Comparison of ENCODE assay signal across 14 cellular contexts in genomic region chr14:64409509-64409908, GRCh38. TPM values are rescaled to one million over a fixed set of nuclear protein-coding genes. Genes with fewer than 3 reads are reported as not detected.
A peak's percentile ranks its signal among the peaks of the same experiment; 100 is the strongest.
DNase-seq lines count a peak whose midpoint lies in the region; ATAC-seq and TF ChIP-seq lines count a peak whose summit lies in the region.
"Had no signal": no experiment of that assay in that cellular context is flagged by ENCODE, and none has a peak within 500 bp of the region (broad histone marks: within the 10 kb centered on the region; RNA-seq: fewer than 3 reads in every experiment).

No MANE protein-coding gene starts in this region.

- no TSS peak for BruUV-seq in PC-9 (replicated peaks; lab: Mats Ljungman, UMichigan)

- no peak overlapping the region for H2AFZ ChIP-seq in GM23338
- no peak overlapping the region for H2AFZ ChIP-seq in PC-9
- no peak overlapping the region for H2AFZ ChIP-seq in neural progenitor cell (replicated peaks)

- H3K9me2 ChIP-seq in GM23338 (ENCODE audit: insufficient read depth) (no peaks in the 10 kb centered on the region), PC-9 (ENCODE audit: insufficient read depth) (no peaks in the 10 kb centered on the region)

- peak; percentile 44 for ATAC-seq in GM18867 (IDR thresholded peaks at IDR 0.05; ENCODE audit: unreplicated experiment)
- no peak for ATAC-seq in GM23338
- ATAC-seq: left ventricle myocardium superior had no signal

- H3K4me1 Mint-ChIP-seq in GM23338, result peaks cover 15% of the 10 kb centered on the region; the same call in 2 of the 3 replicates
- peaks cover 3% of the 10 kb centered on the region for H3K4me1 Mint-ChIP-seq in neural progenitor cell

- H3K36me3 Mint-ChIP-seq in GM23338 (ENCODE audit: low read depth), result peaks cover 69% of the 10 kb centered on the region
- H3K36me3 Mint-ChIP-seq in neural progenitor cell, result peaks cover 10% of the 10 kb centered on the region

- H3K27ac ChIP-seq in GM23338 (ENCODE audit: low read depth) (peak overlapping the region; percentile 37), PC-9 (peak overlapping the region; percentile 46), neural progenitor cell (peak overlapping the region; percentile 70)
- H3K27ac ChIP-seq: adrenal gland, colonic mucosa, esophagus squamous epithelium had no signal

- no peak overlapping the region for H3K9ac ChIP-seq in neural progenitor cell

- DNase-seq in GM23338 (ENCODE audit: low spot score) (no peak), PC-9 (no peak), neural progenitor cell (ENCODE audit: low spot score) (no peak), COLO668 (lab: John Stamatoyannopoulos, UW; ENCODE audit: unreplicated experiment) (no peak), T-helper 1 cell (no peak), NCI-H1092 treated with DMSO at 0.1 percent for 48 hours (lab: John Stamatoyannopoulos, UW) (no peak)
- DNase-seq: activated CD8-positive, alpha-beta memory T cell treated with anti-CD3 and anti-CD28 coated beads, Interleukin-2, amount 50 U/mL, for 4 hours; colonic mucosa; esophagus squamous epithelium; left ventricle myocardium superior; SIG-M5 had no signal

- H3K27me3 Mint-ChIP-seq in GM23338 (ENCODE audit: insufficient read depth, low read depth, poor library complexity), result no peaks in the 10 kb centered on the region
- peaks cover 2% of the 10 kb centered on the region for H3K27me3 Mint-ChIP-seq in neural progenitor cell (ENCODE audit: insufficient read depth, low read depth)

- TF ChIP-seq CTCF in GM23338 (conservative IDR thresholded peaks at IDR 0.05; ENCODE audit: low read depth in 2 of 2) (no peak), PC-9 (conservative IDR thresholded peaks at IDR 0.05) (no peak), neural progenitor cell (IDR thresholded peaks at IDR 0.05) (no peak)

- H3K4me1 ChIP-seq in GM23338 (ENCODE audit: insufficient read depth) (no peaks in the 10 kb centered on the region), PC-9 (replicated peaks; ENCODE audit: insufficient read depth) (peaks cover 22% of the 10 kb centered on the region), neural progenitor cell (peaks cover 4% of the 10 kb centered on the region)
- H3K4me1 ChIP-seq: adrenal gland, colonic mucosa, esophagus squamous epithelium had no signal

- H3K27me3 ChIP-seq in GM23338 (ENCODE audit: insufficient read depth) (no peaks in the 10 kb centered on the region), PC-9 (ENCODE audit: insufficient read depth, low read depth) (no peaks in the 10 kb centered on the region), neural progenitor cell (no peaks in the 10 kb centered on the region)
- H3K27me3 ChIP-seq: adrenal gland, colonic mucosa, esophagus squamous epithelium had no signal

- POLR2A ChIA-PET in PC-9 (lab: Charles Lee; ENCODE audit: unreplicated experiment), result no interaction called here

- H3K4me3 Mint-ChIP-seq in GM23338 (no peak overlapping the region), neural progenitor cell (no peak overlapping the region)
- H3K4me3 Mint-ChIP-seq: neural crest cell had no signal

- H3K79me2 ChIP-seq in GM23338 (replicated peaks; ENCODE audit: insufficient read depth), result peaks cover 73% of the 10 kb centered on the region
- peaks cover 14% of the 10 kb centered on the region; the same call in 1 of the 2 replicates for H3K79me2 ChIP-seq in PC-9 (ENCODE audit: low read depth)
- H3K79me2 ChIP-seq in neural progenitor cell (ENCODE audit: low read depth), result peaks cover 13% of the 10 kb centered on the region

- CTCF ChIA-PET in PC-9 (lab: Charles Lee), result no interaction called here

- no peak overlapping the region for H3K4me3 ChIP-seq in GM23338
- no peak overlapping the region for H3K4me3 ChIP-seq in PC-9
- no peak overlapping the region for H3K4me3 ChIP-seq in neural progenitor cell
- H3K4me3 ChIP-seq: adrenal gland, colonic mucosa, esophagus squamous epithelium had no signal

- 0 out of 2 replicates have a peak, but pooled peaks cover 7% of the 10 kb centered on the region for H3F3A ChIP-seq in GM23338 (replicated peaks; ENCODE audit: low read depth)
- H3F3A ChIP-seq in PC-9 (ENCODE audit: insufficient read depth, low read depth), result peaks cover 9% of the 10 kb centered on the region
- H3F3A ChIP-seq in neural progenitor cell (ENCODE audit: low read depth), result peaks cover 5% of the 10 kb centered on the region

- H4K20me1 ChIP-seq in GM23338 (replicated peaks; ENCODE audit: insufficient read depth) (peaks cover 38% of the 10 kb centered on the region), PC-9 (ENCODE audit: insufficient read depth) (0 out of 2 replicates have a peak, but pooled peaks cover 4% of the 10 kb centered on the region), neural progenitor cell (ENCODE audit: low read depth) (no peaks in the 10 kb centered on the region)

- H3K9me3 Mint-ChIP-seq in GM23338, result no peaks in the 10 kb centered on the region
- H3K9me3 Mint-ChIP-seq in neural progenitor cell, result no peaks in the 10 kb centered on the region
- H3K9me3 Mint-ChIP-seq: neural crest cell had no signal

- H3K4me2 ChIP-seq in GM23338 (no peak overlapping the region), PC-9 (peak overlapping the region; percentile 11; the same call in 1 of the 2 replicates), neural progenitor cell (no peak overlapping the region)

- intact Hi-C loops in PC-9 (cut with micrococcal nuclease; ENCODE audit: unreplicated experiment), result no loop called here

- H3K27ac Mint-ChIP-seq in GM23338 (peak overlapping the region; percentile 75), neural progenitor cell (no peak overlapping the region)

- H3K9me3 ChIP-seq in PC-9 (ENCODE audit: insufficient read depth, low read depth), result no peaks in the 10 kb centered on the region
- no peaks in the 10 kb centered on the region for H3K9me3 ChIP-seq in neural progenitor cell (ENCODE audit: low read depth)
- H3K9me3 ChIP-seq: adrenal gland, colonic mucosa, esophagus squamous epithelium had no signal

- H3K36me3 ChIP-seq in GM23338 (ENCODE audit: insufficient read depth) (peaks cover 18% of the 10 kb centered on the region), PC-9 (ENCODE audit: low read depth) (peaks cover 6% of the 10 kb centered on the region; the same call in 1 of the 2 replicates), neural progenitor cell (no peaks in the 10 kb centered on the region)
- H3K36me3 ChIP-seq: adrenal gland, colonic mucosa had no signal

TF ChIP-seq in GM23338, 12 proteins besides CTCF, POLR2A, EP300 and RAD21 (continues in another document):
- no peak for TF ChIP-seq POLR2AphosphoS5 (IDR thresholded peaks at IDR 0.05; ENCODE audit: low read depth)
- TF ChIP-seq JUNB (IDR thresholded peaks at IDR 0.05; ENCODE audit: unreplicated experiment), result no peak
- TF ChIP-seq NANOG (IDR thresholded peaks at IDR 0.05; ENCODE audit: borderline replicate concordance), result no peak
- no peak for TF ChIP-seq EZH2phosphoT487 (IDR thresholded peaks at IDR 0.05; ENCODE audit: unreplicated experiment)
- TF ChIP-seq ZNF114 (CRISPR knock-in tag; IDR thresholded peaks at IDR 0.05), result no peak
- TF ChIP-seq CREB1 (CRISPR knock-in tag; IDR thresholded peaks at IDR 0.05; ENCODE audit: low read depth), result no peak
- no peak for TF ChIP-seq ZNF331 (CRISPR knock-in tag; IDR thresholded peaks at IDR 0.05; ENCODE audit: low read depth)
- TF ChIP-seq ETS1 (IDR thresholded peaks at IDR 0.05), result no peak

RNA-seq across cellular contexts. Expression of gene MTHFD1, which starts 21.4 kb away (rescaled TPM):
- 219 and 252 TPM in 2 replicates for total RNA-seq in GM23338 (2014; rRNA removed; shearing (Covaris generic))
- 237 and 262 TPM in 2 replicates for polyA plus RNA-seq in GM23338 (2016; fragmentation: Nextera tagmentation; extraction: Ambion mirVana)
- total RNA-seq in PC-9 (2021), result 130 and 161 TPM in 2 replicates
- total RNA-seq in neural progenitor cell (ENCODE audit: low replicate concordance), result 49.3 and 54.5 TPM in 2 replicates

RNA-seq across cellular contexts. Expression of gene AKAP5, which starts 55.8 kb away (rescaled TPM):
- 3.2 and 3.4 TPM in 2 replicates for total RNA-seq in GM23338 (2014; rRNA removed; shearing (Covaris generic))
- polyA plus RNA-seq in GM23338 (2016; fragmentation: Nextera tagmentation; extraction: Ambion mirVana), result 1.0 and 1.2 TPM in 2 replicates
- total RNA-seq in PC-9 (2021) (0.60 and 0.72 TPM in 2 replicates), neural progenitor cell (ENCODE audit: low replicate concordance) (2.4 and 3.2 TPM in 2 replicates)
